In the genomic region with DNA sequence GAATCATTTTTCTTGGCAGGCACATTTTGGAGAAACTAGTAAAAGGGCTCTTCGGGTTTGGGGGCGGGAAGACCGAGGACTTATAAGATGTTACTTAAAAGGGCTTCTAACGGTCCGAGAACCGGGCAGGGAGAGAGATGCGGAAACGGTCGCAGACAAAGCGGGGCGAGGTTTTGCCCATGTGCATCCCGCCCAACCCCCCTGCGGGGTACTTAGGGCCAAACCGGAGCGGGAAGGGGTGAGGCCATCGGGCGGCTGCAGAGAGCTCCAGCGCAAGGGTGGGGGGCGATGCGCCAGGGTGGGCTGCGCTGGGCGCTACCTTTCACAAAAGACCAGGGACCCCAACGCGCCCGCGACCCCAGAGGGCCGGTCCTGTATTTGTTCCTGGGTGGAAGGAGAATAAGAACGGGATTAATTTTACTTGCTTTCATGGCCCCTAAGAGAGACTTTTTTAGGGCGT, we compare ENCODE assay signal across 1 cellular context.
A peak's percentile ranks its signal among the peaks of the same experiment; 100 is the strongest.
TF ChIP-seq lines count a peak whose summit lies in the region.

No MANE protein-coding gene starts in this region.

TF ChIP-seq in GM12878, 131 proteins besides CTCF, POLR2A, EP300 and RAD21:
- no peak for TF ChIP-seq SRF (IDR thresholded peaks at IDR 0.05; ENCODE audit: low read depth in 2 of 2, low read length in 2 of 2)
- 0 out of 2 replicates have a peak, but pooled peaks have one; percentile 4 for TF ChIP-seq LARP7 (IDR thresholded peaks at IDR 0.05)
- TF ChIP-seq, protein P1, sequence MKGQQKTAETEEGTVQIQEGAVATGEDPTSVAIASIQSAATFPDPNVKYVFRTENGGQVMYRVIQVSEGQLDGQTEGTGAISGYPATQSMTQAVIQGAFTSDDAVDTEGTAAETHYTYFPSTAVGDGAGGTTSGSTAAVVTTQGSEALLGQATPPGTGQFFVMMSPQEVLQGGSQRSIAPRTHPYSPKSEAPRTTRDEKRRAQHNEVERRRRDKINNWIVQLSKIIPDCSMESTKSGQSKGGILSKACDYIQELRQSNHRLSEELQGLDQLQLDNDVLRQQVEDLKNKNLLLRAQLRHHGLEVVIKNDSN (IDR thresholded peaks at IDR 0.05; ENCODE audit: borderline replicate concordance, extremely low read length, insufficient read depth, low read depth, low read length): no peak
- 0 out of 2 replicates have a peak, but pooled peaks have one; percentile 2 for TF ChIP-seq MAX (IDR thresholded peaks at IDR 0.05; ENCODE audit: low read depth, low read length)
- TF ChIP-seq, protein P2, sequence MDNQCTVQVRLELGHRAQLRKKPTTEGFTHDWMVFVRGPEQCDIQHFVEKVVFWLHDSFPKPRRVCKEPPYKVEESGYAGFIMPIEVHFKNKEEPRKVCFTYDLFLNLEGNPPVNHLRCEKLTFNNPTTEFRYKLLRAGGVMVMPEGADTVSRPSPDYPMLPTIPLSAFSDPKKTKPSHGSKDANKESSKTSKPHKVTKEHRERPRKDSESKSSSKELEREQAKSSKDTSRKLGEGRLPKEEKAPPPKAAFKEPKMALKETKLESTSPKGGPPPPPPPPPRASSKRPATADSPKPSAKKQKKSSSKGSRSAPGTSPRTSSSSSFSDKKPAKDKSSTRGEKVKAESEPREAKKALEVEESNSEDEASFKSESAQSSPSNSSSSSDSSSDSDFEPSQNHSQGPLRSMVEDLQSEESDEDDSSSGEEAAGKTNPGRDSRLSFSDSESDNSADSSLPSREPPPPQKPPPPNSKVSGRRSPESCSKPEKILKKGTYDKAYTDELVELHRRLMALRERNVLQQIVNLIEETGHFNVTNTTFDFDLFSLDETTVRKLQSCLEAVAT (IDR thresholded peaks at IDR 0.05): peak; percentile 70
- 0 out of 4 replicates have a peak, but pooled peaks of 1 of the 2 experiments have one; percentile 6 for TF ChIP-seq IKZF2 (IDR thresholded peaks at IDR 0.05)
- TF ChIP-seq WRNIP1 (IDR thresholded peaks at IDR 0.05; ENCODE audit: borderline replicate concordance, low read depth, low read length): no peak
- 0 out of 3 replicates have a peak, but pooled peaks have one; percentile 24 for TF ChIP-seq POU2F2 (IDR thresholded peaks at IDR 0.05; ENCODE audit: borderline replicate concordance, low read depth, low read length)
- peak; percentile 4; the same call in 1 of the 2 replicates for TF ChIP-seq SIN3A (IDR thresholded peaks at IDR 0.05; ENCODE audit: low read depth, low read length)
- TF ChIP-seq IKZF1 (conservative IDR thresholded peaks at IDR 0.05): no peak
- TF ChIP-seq KLF5 (IDR thresholded peaks at IDR 0.05; ENCODE audit: partially characterized antibody): no peak
